Comparison of ENCODE assay signal across 19 cellular contexts in genomic region chr7:154338709-154339108, GRCh38.
A peak's percentile ranks its signal among the peaks of the same experiment; 100 is the strongest.
DNase-seq lines count a peak whose midpoint lies in the region; ATAC-seq and TF ChIP-seq lines count a peak whose summit lies in the region.
"Had no signal": no experiment of that assay in that cellular context is flagged by ENCODE, and none has a peak within 500 bp of the region (broad histone marks: within the 10 kb centered on the region; RNA-seq: fewer than 3 reads in every experiment).

No MANE protein-coding gene starts in this region.

- H2BK12ac ChIP-seq in neuronal stem cell (ENCODE audit: low read length), result no peak overlapping the region

- peak overlapping the region; percentile 5 for H3K27ac ChIP-seq in cingulate gyrus (ENCODE audit: low read depth, low read length)
- H3K27ac ChIP-seq in neuronal stem cell (replicated peaks; ENCODE audit: low read length), result peak overlapping the region; percentile 10
- H3K27ac ChIP-seq in upper lobe of right lung, result no peak overlapping the region
- H3K27ac ChIP-seq: 22Rv1, A549, BLaER1, GM23248 had no signal

- no peak overlapping the region for H3K4me3 ChIP-seq in neuronal stem cell (ENCODE audit: low read length in 2 of 2)
- no peak overlapping the region for H3K4me3 ChIP-seq in upper lobe of right lung
- H3K4me3 ChIP-seq: A549, BLaER1, GM23248 had no signal

- no peak overlapping the region for H3K23ac ChIP-seq in neuronal stem cell (ENCODE audit: low read depth, low read length, poor library complexity)

- no peak for TF ChIP-seq CTCF in upper lobe of right lung (IDR thresholded peaks at IDR 0.05)

- H3K9me3 ChIP-seq in neuronal stem cell (replicated peaks in 1 of 2; ENCODE audit: control insufficient read depth in 2 of 2, insufficient read depth in 1 of 2, low read depth in 1 of 2, low read length in 2 of 2) (no peaks in the 10 kb centered on the region), upper lobe of right lung (no peaks in the 10 kb centered on the region)
- H3K9me3 ChIP-seq: A549, BLaER1 had no signal

- no peak overlapping the region for H4K91ac ChIP-seq in neuronal stem cell (ENCODE audit: low read depth, low read length, poor library complexity)

- no peak overlapping the region for H2AFZ ChIP-seq in neuronal stem cell (ENCODE audit: low read length)
- H2AFZ ChIP-seq: GM23248 had no signal

- DNase-seq in Ammon's horn (ENCODE audit: low spot score) (peak; percentile 58), hippocampal formation (lab: John Stamatoyannopoulos, UW) (peak; percentile 21 to 34), neuronal stem cell (ENCODE audit: low spot score) (no peak), upper lobe of right lung (no peak)
- DNase-seq: AML-193; CD4-positive, alpha-beta memory T cell; DMS153; DMS79; GF-D8; GM23248; HCEC 1CT; IMR-90 had no signal

- H2BK15ac ChIP-seq in neuronal stem cell (ENCODE audit: low read length), result no peak overlapping the region

- no peak overlapping the region for H2BK120ac ChIP-seq in neuronal stem cell (ENCODE audit: low read depth, low read length)

- H3K36me3 ChIP-seq in neuronal stem cell (replicated peaks in 1 of 2; ENCODE audit: control insufficient read depth in 2 of 2, insufficient read depth in 2 of 2, low read length in 2 of 2) (no peaks in the 10 kb centered on the region), upper lobe of right lung (no peaks in the 10 kb centered on the region)
- H3K36me3 ChIP-seq: BLaER1 had no signal

- no peak overlapping the region for H4K8ac ChIP-seq in neuronal stem cell (ENCODE audit: low read depth, low read length)

- ATAC-seq in HG02885 (IDR thresholded peaks at IDR 0.05; ENCODE audit: poor library complexity, unreplicated experiment), result no peak
- ATAC-seq in GM19395 (IDR thresholded peaks at IDR 0.05; ENCODE audit: unreplicated experiment), result no peak
- ATAC-seq in upper lobe of right lung, result no peak
- ATAC-seq in HG03342 (IDR thresholded peaks at IDR 0.05; ENCODE audit: unreplicated experiment), result no peak
- ATAC-seq: A549 had no signal

- H2BK5ac ChIP-seq in neuronal stem cell (ENCODE audit: low read length), result no peak overlapping the region

- H3K4ac ChIP-seq in neuronal stem cell (ENCODE audit: low read length), result no peak overlapping the region

- H3K27me3 ChIP-seq in neuronal stem cell (ENCODE audit: control insufficient read depth in 3 of 3, insufficient read depth in 3 of 3, low read depth in 1 of 3, low read length in 3 of 3) (no peaks in the 10 kb centered on the region), upper lobe of right lung (no peaks in the 10 kb centered on the region)
- H3K27me3 ChIP-seq: BLaER1 had no signal

- no peak overlapping the region for H3K4me2 ChIP-seq in neuronal stem cell (ENCODE audit: insufficient read depth, low read length, poor library complexity, severe bottlenecking)
- H3K4me2 ChIP-seq: A549, BLaER1 had no signal

- no peak overlapping the region for H3K14ac ChIP-seq in neuronal stem cell (ENCODE audit: low read length)

- no peak overlapping the region for H3K9ac ChIP-seq in neuronal stem cell (ENCODE audit: low read depth, low read length, poor library complexity)
- H3K9ac ChIP-seq: BLaER1, GM23248 had no signal

- H3K79me1 ChIP-seq in neuronal stem cell (ENCODE audit: low read depth, low read length), result no peaks in the 10 kb centered on the region

- WGBS in neuronal stem cell (ENCODE audit: extremely low coverage in 2 of 2, insufficient read length in 2 of 2, insufficient replicate concordance in 1 of 2), 2 donors, result no CpG with 5 or more reads among the region's 11 CpGs

- H3K4me1 ChIP-seq in neuronal stem cell (ENCODE audit: control insufficient read depth in 2 of 2, insufficient read depth in 1 of 2, low read depth in 1 of 2, low read length in 2 of 2) (peaks cover 0 to 9% of the 10 kb centered on the region in 2 donors), upper lobe of right lung (no peaks in the 10 kb centered on the region)
- H3K4me1 ChIP-seq: A549, BLaER1 had no signal

- no peak overlapping the region for H2AK5ac ChIP-seq in neuronal stem cell (ENCODE audit: low read depth, low read length)

- intact Hi-C loops in upper lobe of right lung (cut with DNase I), result no loop called here

- H3K18ac ChIP-seq in neuronal stem cell (ENCODE audit: low read length), result no peak overlapping the region

Comparison
In these comparisons a context has a peak if more than half of its experiments do, and no peak if none do; other contexts are left out.
1. DNase-seq: peak in Ammon's horn (single experiment) and hippocampal formation (2 of 2); none in neuronal stem cell (single experiment) and upper lobe of right lung (single experiment).